In genomic region chr9:104351726-104352125, GRCh38 we compare ENCODE assay signal across 8 cellular contexts.
"Had no signal": no experiment of that assay in that cellular context is flagged by ENCODE, and none has a peak within 500 bp of the region (broad histone marks: within the 10 kb centered on the region; RNA-seq: fewer than 3 reads in every experiment).

No MANE protein-coding gene starts in this region.

- ATAC-seq: GM12878 had no signal

- H3K4me3 ChIP-seq: GM12878 had no signal

- FAIRE-seq: G401.6, GM12878, GM12891, GM12892, GM18507, GM19239 had no signal

- DNase-seq: GDM1, GF-D8 had no signal
